14 cellular contexts compared by ENCODE assay signal in genomic region chr2:156663757-156664409, GRCh38.
DNase-seq lines count a peak whose midpoint lies in the region; ATAC-seq and TF ChIP-seq lines count a peak whose summit lies in the region.
"Had no signal": no experiment of that assay in that cellular context is flagged by ENCODE, and none has a peak within 500 bp of the region (broad histone marks: within the 10 kb centered on the region; RNA-seq: fewer than 3 reads in every experiment).

No MANE protein-coding gene starts in this region.

- H3K27me3 ChIP-seq in Caco-2 (replicated peaks; ENCODE audit: control insufficient read depth, insufficient read depth, low read length): no peaks in the 10 kb centered on the region
- H3K27me3 ChIP-seq: suprapubic skin had no signal

- CTCF ChIA-PET in GM10248 (lab: Yijun Ruan, JAX): interaction anchor here (1.1 to 2.2 kb wide), 5 partner anchors 9 to 39 kb away, joined by 3 to 10 read pairs (median 5); no protein-coding TSS in a partner anchor
- CTCF ChIA-PET in Caco-2 (lab: Charles Lee): no interaction called here

- peaks cover 0 to 1% of the 10 kb centered on the region in 2 donors for H3K9me3 Mint-ChIP-seq in stimulated activated naive B cell treated with anti-CD40 and anti-IgM and Interleukin-4, amounts not matched to agents 10 μg/mL and 1 μg/mL and 100 μg/mL, for 72 hours
- H3K9me3 Mint-ChIP-seq in Caco-2 (ENCODE audit: unreplicated experiment): peaks cover 18% of the 10 kb centered on the region

- no peak overlapping the region for H3K4me3 ChIP-seq in Caco-2 (ENCODE audit: low read depth, low read length)
- H3K4me3 ChIP-seq: SK-N-MC, suprapubic skin had no signal

- POLR2A ChIA-PET in GM10248 (lab: Yijun Ruan, JAX) (no interaction called here), Caco-2 (lab: Charles Lee) (no interaction called here)

- H3K9me3 ChIP-seq in Caco-2: no peaks in the 10 kb centered on the region
- H3K9me3 ChIP-seq: suprapubic skin had no signal

- no peak overlapping the region for H3K27ac Mint-ChIP-seq in stimulated activated naive B cell treated with anti-CD40 and anti-IgM and Interleukin-4, amounts not matched to agents 10 μg/mL and 1 μg/mL and 100 μg/mL, for 72 hours
- no peak overlapping the region for H3K27ac Mint-ChIP-seq in Caco-2 (ENCODE audit: unreplicated experiment)
- H3K27ac Mint-ChIP-seq: B cell had no signal

- intact Hi-C loops in Caco-2 (cut with micrococcal nuclease; ENCODE audit: unreplicated experiment): no loop called here

- DNase-seq in GM10248 (ENCODE audit: extremely low spot score): peak; percentile 24
- DNase-seq in NCI-H774 (lab: John Stamatoyannopoulos, UW): peak; percentile 3
- DNase-seq in kidney tubule cell (ENCODE audit: low spot score): no peak
- DNase-seq in stimulated activated naive B cell treated with anti-CD40 and anti-IgM and Interleukin-4, amounts not matched to agents 10 μg/mL and 1 μg/mL and 100 μg/mL, for 72 hours: no peak
- no peak for DNase-seq in Caco-2
- DNase-seq in iPS-NIHi7 (ENCODE audit: extremely low spot score): no peak
- DNase-seq: NCI-H1930; nucleus accumbens; stimulated activated CD4-positive, alpha-beta T cell treated with anti-CD3 and anti-CD28 coated beads, Interleukin-4, amount 100 ng/mL, for 1 hour had no signal

- H3K27me3 Mint-ChIP-seq in stimulated activated naive B cell treated with anti-CD40 and anti-IgM and Interleukin-4, amounts not matched to agents 10 μg/mL and 1 μg/mL and 100 μg/mL, for 72 hours: no peaks in the 10 kb centered on the region
- H3K27me3 Mint-ChIP-seq in Caco-2 (ENCODE audit: insufficient read depth, unreplicated experiment): no peaks in the 10 kb centered on the region

- H3K4me1 Mint-ChIP-seq in stimulated activated naive B cell treated with anti-CD40 and anti-IgM and Interleukin-4, amounts not matched to agents 10 μg/mL and 1 μg/mL and 100 μg/mL, for 72 hours: no peaks in the 10 kb centered on the region
- H3K4me1 Mint-ChIP-seq in Caco-2 (ENCODE audit: low read depth, unreplicated experiment): no peaks in the 10 kb centered on the region
- H3K4me1 Mint-ChIP-seq: B cell had no signal

- no TSS peak for BruUV-seq in Caco-2 (replicated peaks; lab: Mats Ljungman, UMichigan)

- H3K4me3 Mint-ChIP-seq in stimulated activated naive B cell treated with anti-CD40 and anti-IgM and Interleukin-4, amounts not matched to agents 10 μg/mL and 1 μg/mL and 100 μg/mL, for 72 hours: no peak overlapping the region
- H3K4me3 Mint-ChIP-seq in Caco-2 (ENCODE audit: unreplicated experiment): no peak overlapping the region
- H3K4me3 Mint-ChIP-seq: B cell had no signal

- TF ChIP-seq CTCF in GM10248 (IDR thresholded peaks at IDR 0.05; ENCODE audit: control extremely low read depth, extremely low read depth, low read depth, missing control alignments): no peak
- no peak for TF ChIP-seq CTCF in Caco-2 (IDR thresholded peaks at IDR 0.05; ENCODE audit: insufficient read depth in 1 of 2, low read depth in 1 of 2, low read length in 1 of 2, severe bottlenecking in 1 of 2, unreplicated experiment in 1 of 2)

- ATAC-seq in GM19395 (IDR thresholded peaks at IDR 0.05; ENCODE audit: unreplicated experiment) (peak; percentile 89), HG02870 (IDR thresholded peaks at IDR 0.05; ENCODE audit: unreplicated experiment) (peak; percentile 61)
- ATAC-seq in stimulated activated naive B cell treated with anti-CD40 and anti-IgM and Interleukin-4, amounts not matched to agents 10 μg/mL and 1 μg/mL and 100 μg/mL, for 72 hours (replicated peaks): no peak

- no peaks in the 10 kb centered on the region for H3K36me3 ChIP-seq in Caco-2 (ENCODE audit: control insufficient read depth, insufficient read depth, low read length)
- H3K36me3 ChIP-seq: suprapubic skin had no signal

- H3K36me3 Mint-ChIP-seq in stimulated activated naive B cell treated with anti-CD40 and anti-IgM and Interleukin-4, amounts not matched to agents 10 μg/mL and 1 μg/mL and 100 μg/mL, for 72 hours: no peaks in the 10 kb centered on the region
- no peaks in the 10 kb centered on the region for H3K36me3 Mint-ChIP-seq in Caco-2 (ENCODE audit: insufficient read depth, unreplicated experiment)

- no peaks in the 10 kb centered on the region for H3K4me1 ChIP-seq in Caco-2
- H3K4me1 ChIP-seq: suprapubic skin had no signal

Comparison
In these comparisons a context has a peak if more than half of its experiments do, and no peak if none do; other contexts are left out.
1. DNase-seq: peak in GM10248 (single experiment) and NCI-H774 (single experiment); none in kidney tubule cell (single experiment), stimulated activated naive B cell treated with anti-CD40 and anti-IgM and Interleukin-4, amounts not matched to agents 10 μg/mL and 1 μg/mL and 100 μg/mL, for 72 hours (single experiment), Caco-2 (0 of 2) and iPS-NIHi7 (single experiment).
2. ATAC-seq: peak in GM19395 (single experiment) and HG02870 (single experiment); none in stimulated activated naive B cell treated with anti-CD40 and anti-IgM and Interleukin-4, amounts not matched to agents 10 μg/mL and 1 μg/mL and 100 μg/mL, for 72 hours (0 of 2).